Comparison of ENCODE assay signal across 19 cellular contexts in the genomic region with DNA sequence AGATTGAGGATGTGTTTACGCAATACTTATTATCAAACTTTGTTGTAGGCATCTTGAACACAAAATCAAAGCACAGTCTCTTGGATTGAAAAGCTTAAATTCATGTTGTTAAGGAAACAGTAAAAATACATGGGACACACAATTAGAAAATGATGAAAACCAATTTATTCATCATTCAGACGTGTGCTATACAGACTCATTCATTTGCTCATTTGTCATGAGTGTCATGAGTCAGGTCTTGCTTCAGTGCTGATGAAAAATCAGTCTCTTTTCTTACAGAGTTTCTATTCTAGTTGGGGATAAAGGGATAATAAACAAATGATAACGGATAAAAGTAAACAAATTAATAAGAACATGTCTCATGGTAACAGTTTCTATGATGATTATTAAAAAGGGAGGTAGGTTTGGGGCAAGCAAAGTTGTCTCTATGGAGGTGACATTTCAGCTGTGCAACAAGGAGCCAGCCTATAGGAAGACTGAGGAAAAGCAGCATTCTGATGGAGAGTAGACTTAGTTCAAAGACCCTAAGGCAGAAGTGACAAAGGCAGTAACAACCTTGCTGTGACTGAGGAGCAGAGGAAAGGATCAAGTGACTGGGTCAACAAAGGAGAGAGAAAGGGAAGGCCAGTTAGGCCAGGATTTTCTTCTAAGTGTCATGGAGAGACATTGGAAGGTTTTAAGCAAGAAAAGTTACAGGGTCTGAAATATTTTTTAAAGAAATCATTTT.
A peak's percentile ranks its signal among the peaks of the same experiment; 100 is the strongest.
DNase-seq lines count a peak whose midpoint lies in the region; ATAC-seq, FAIRE-seq and TF ChIP-seq lines count a peak whose summit lies in the region.
"Had no signal": no experiment of that assay in that cellular context is flagged by ENCODE, and none has a peak within 500 bp of the region (broad histone marks: within the 10 kb centered on the region; RNA-seq: fewer than 3 reads in every experiment).

No MANE protein-coding gene starts in this region.

- H3K9me2 ChIP-seq in GM23338 (ENCODE audit: insufficient read depth) = peaks cover 8% of the 10 kb centered on the region; the same call in 1 of the 2 replicates

- no peak for FAIRE-seq in astrocyte (lab: Jason Lieb, UNC)

- TF ChIP-seq CTCF in GM23338 (conservative IDR thresholded peaks at IDR 0.05; ENCODE audit: low read depth in 2 of 2) = no peak
- TF ChIP-seq CTCF in astrocyte (IDR thresholded peaks at IDR 0.05; ENCODE audit: insufficient read depth, low read depth, low read length) = no peak
- no peak for TF ChIP-seq CTCF in fibroblast of pulmonary artery (IDR thresholded peaks at IDR 0.05; ENCODE audit: low read length, missing control alignments)

- H3K27ac Mint-ChIP-seq in GM23338 = peak overlapping the region; percentile 6
- H3K27ac Mint-ChIP-seq in astrocyte (ENCODE audit: unreplicated experiment) = no peak overlapping the region
- H3K27ac Mint-ChIP-seq: CD4-positive, CD25-positive, alpha-beta regulatory T cell; HFFc6 had no signal

- no peak overlapping the region for H3K9ac ChIP-seq in astrocyte (ENCODE audit: low read length)
- H3K9ac ChIP-seq: KMS-11 had no signal

- H3K9me3 ChIP-seq in astrocyte (ENCODE audit: insufficient read depth, low read depth, low read length) = no peaks in the 10 kb centered on the region

- H3K4me3 ChIP-seq in GM23338 (no peak overlapping the region), astrocyte (ENCODE audit: insufficient read depth, low read depth, low read length) (no peak overlapping the region), fibroblast of pulmonary artery (replicated peaks; ENCODE audit: low read depth, low read length) (no peak overlapping the region)

- H3K4me1 ChIP-seq in GM23338 (ENCODE audit: insufficient read depth) (no peaks in the 10 kb centered on the region), astrocyte (ENCODE audit: insufficient read depth, low read length) (no peaks in the 10 kb centered on the region)

- H3K36me3 Mint-ChIP-seq in GM23338 (ENCODE audit: low read depth) (no peaks in the 10 kb centered on the region), astrocyte (ENCODE audit: low read depth, unreplicated experiment) (no peaks in the 10 kb centered on the region)
- H3K36me3 Mint-ChIP-seq: CD4-positive, CD25-positive, alpha-beta regulatory T cell had no signal

- no peaks in the 10 kb centered on the region for H3F3A ChIP-seq in GM23338 (replicated peaks; ENCODE audit: low read depth)

- H3K36me3 ChIP-seq in GM23338 (ENCODE audit: insufficient read depth) (no peaks in the 10 kb centered on the region), astrocyte (ENCODE audit: insufficient read depth, low read length) (no peaks in the 10 kb centered on the region)

- peak; percentile 18 for DNase-seq in GM23338 (ENCODE audit: low spot score)
- peak; percentile 50 for DNase-seq in astrocyte (ENCODE audit: low read depth)
- DNase-seq in fibroblast of pulmonary artery (ENCODE audit: low read depth) = peak; percentile 39
- DNase-seq in left kidney (ENCODE audit: low read depth, low spot score) = peak; percentile 40
- DNase-seq in NCI-H524 (lab: John Stamatoyannopoulos, UW) = no peak
- DNase-seq in T-helper 1 cell = no peak
- no peak for DNase-seq in NCI-H2029 (lab: John Stamatoyannopoulos, UW)
- DNase-seq: Calu3; CD4-positive, CD25-positive, alpha-beta regulatory T cell; DND-41; GOT3; HFFc6; NCI-H1417; NCI-H2029 treated with DMSO at 0.1 percent for 48 hours; NCI-H526 treated with DMSO at 0.1 percent for 48 hours; OCI-M1 had no signal

- H4K20me1 ChIP-seq in GM23338 (replicated peaks; ENCODE audit: insufficient read depth) (no peaks in the 10 kb centered on the region), astrocyte (ENCODE audit: insufficient read depth, low read length) (no peaks in the 10 kb centered on the region)

- no peaks in the 10 kb centered on the region for H3K9me3 Mint-ChIP-seq in GM23338
- H3K9me3 Mint-ChIP-seq in astrocyte (ENCODE audit: unreplicated experiment) = no peaks in the 10 kb centered on the region
- H3K9me3 Mint-ChIP-seq: HFFc6 had no signal

- H3K27me3 Mint-ChIP-seq in GM23338 (ENCODE audit: insufficient read depth, low read depth, poor library complexity) (peaks cover 3% of the 10 kb centered on the region), astrocyte (ENCODE audit: low read depth, unreplicated experiment) (no peaks in the 10 kb centered on the region)

- H3K4me2 ChIP-seq in GM23338 (no peak overlapping the region), astrocyte (ENCODE audit: low read length) (no peak overlapping the region)
- H3K4me2 ChIP-seq: KMS-11 had no signal

- H3K27me3 ChIP-seq in GM23338 (ENCODE audit: insufficient read depth) = no peaks in the 10 kb centered on the region
- no peaks in the 10 kb centered on the region for H3K27me3 ChIP-seq in astrocyte (ENCODE audit: insufficient read depth, low read length)

- H3K79me2 ChIP-seq in GM23338 (replicated peaks; ENCODE audit: insufficient read depth) = no peaks in the 10 kb centered on the region
- no peaks in the 10 kb centered on the region for H3K79me2 ChIP-seq in astrocyte (ENCODE audit: insufficient read depth, low read length)

- H3K27ac ChIP-seq in GM23338 (ENCODE audit: low read depth) (no peak overlapping the region), astrocyte (ENCODE audit: low read depth, low read length) (no peak overlapping the region)
- H3K27ac ChIP-seq: KMS-11, RWPE1 had no signal

- peaks cover 11% of the 10 kb centered on the region for H3K4me1 Mint-ChIP-seq in GM23338
- H3K4me1 Mint-ChIP-seq in astrocyte (ENCODE audit: low read depth, unreplicated experiment) = no peaks in the 10 kb centered on the region
- H3K4me1 Mint-ChIP-seq: CD4-positive, CD25-positive, alpha-beta regulatory T cell had no signal

- H3K4me3 Mint-ChIP-seq in GM23338 (no peak overlapping the region), astrocyte (ENCODE audit: unreplicated experiment) (no peak overlapping the region)
- H3K4me3 Mint-ChIP-seq: CD4-positive, CD25-positive, alpha-beta regulatory T cell; HFFc6 had no signal

- H2AFZ ChIP-seq in GM23338 = no peak overlapping the region
- H2AFZ ChIP-seq in astrocyte (ENCODE audit: low read depth, low read length) = no peak overlapping the region

- ATAC-seq in GM23338 (peak; percentile 67), HG02885 (IDR thresholded peaks at IDR 0.05; ENCODE audit: poor library complexity, unreplicated experiment) (no peak)

TF ChIP-seq in GM23338, 12 proteins besides CTCF, POLR2A, EP300 and RAD21:
- TF ChIP-seq ZNF114 (CRISPR knock-in tag; IDR thresholded peaks at IDR 0.05) (no peak), JUNB (IDR thresholded peaks at IDR 0.05; ENCODE audit: unreplicated experiment) (no peak), POLR2AphosphoS5 (IDR thresholded peaks at IDR 0.05; ENCODE audit: low read depth) (no peak), EZH2phosphoT487 (IDR thresholded peaks at IDR 0.05; ENCODE audit: unreplicated experiment) (no peak)
- TF ChIP-seq, protein P1, sequence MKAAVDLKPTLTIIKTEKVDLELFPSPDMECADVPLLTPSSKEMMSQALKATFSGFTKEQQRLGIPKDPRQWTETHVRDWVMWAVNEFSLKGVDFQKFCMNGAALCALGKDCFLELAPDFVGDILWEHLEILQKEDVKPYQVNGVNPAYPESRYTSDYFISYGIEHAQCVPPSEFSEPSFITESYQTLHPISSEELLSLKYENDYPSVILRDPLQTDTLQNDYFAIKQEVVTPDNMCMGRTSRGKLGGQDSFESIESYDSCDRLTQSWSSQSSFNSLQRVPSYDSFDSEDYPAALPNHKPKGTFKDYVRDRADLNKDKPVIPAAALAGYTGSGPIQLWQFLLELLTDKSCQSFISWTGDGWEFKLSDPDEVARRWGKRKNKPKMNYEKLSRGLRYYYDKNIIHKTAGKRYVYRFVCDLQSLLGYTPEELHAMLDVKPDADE (IDR thresholded peaks at IDR 0.05) = no peak

Comparison
In these comparisons a context has a peak if more than half of its experiments do, and no peak if none do; other contexts are left out.
1. DNase-seq: peak in GM23338 (single experiment), astrocyte (single experiment), fibroblast of pulmonary artery (single experiment) and left kidney (single experiment); none in NCI-H524 (0 of 2), T-helper 1 cell (0 of 5) and NCI-H2029 (single experiment).